In the genomic region with DNA sequence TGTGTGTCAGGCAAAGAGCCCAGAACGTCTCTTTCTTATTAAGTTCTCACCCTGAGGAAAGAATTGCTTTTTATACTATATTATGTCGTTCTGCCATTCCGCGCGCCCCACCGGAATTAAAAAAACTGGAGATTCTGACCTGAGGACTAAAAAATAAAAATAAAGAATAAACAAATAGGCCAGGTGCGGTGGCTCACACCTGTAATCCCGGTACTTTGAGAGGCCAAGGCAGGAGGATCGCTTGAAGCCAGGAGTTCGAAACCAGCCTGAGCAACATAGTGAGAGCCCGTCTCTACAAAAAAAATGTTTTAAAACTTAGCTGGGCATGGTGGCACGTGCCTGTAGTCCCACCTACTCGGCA, we compare ENCODE assay signal across 8 cellular contexts. TPM values are rescaled to one million over a fixed set of nuclear protein-coding genes. Genes with fewer than 3 reads are reported as not detected.
A peak's percentile ranks its signal among the peaks of the same experiment; 100 is the strongest.
DNase-seq lines count a peak whose midpoint lies in the region.

No MANE protein-coding gene starts in this region.

- no peak overlapping the region for H3K23ac ChIP-seq in mesenchymal stem cell (ENCODE audit: low read length in 2 of 2)

- H3K27me3 ChIP-seq in mesenchymal stem cell (ENCODE audit: control insufficient read depth in 1 of 2, insufficient read depth in 1 of 2, low read length in 2 of 2) (no peaks in the 10 kb centered on the region), thymus (ENCODE audit: control insufficient read depth, insufficient read depth) (no peaks in the 10 kb centered on the region)

- no peak for DNase-seq in activated T-cell treated with anti-CD3 and anti-CD28 coated beads, Interleukin-2, amount 50 U/mL, for 24 hours
- DNase-seq in activated T-cell treated with anti-CD3 and anti-CD28 coated beads for 4 hours (no peak), mesenchymal stem cell (no peak), mesenteric fat pad (ENCODE audit: low spot score) (no peak), retina (no peak)
- no peak for DNase-seq in activated effector memory CD4-positive, alpha-beta T cell treated with Interleukin-2 at 50 U/mL for 16 hours

- H3K27ac Mint-ChIP-seq in activated T-cell treated with anti-CD3 and anti-CD28 coated beads, Interleukin-2, amount 50 U/mL, for 24 hours, result peak overlapping the region; percentile 100

- no peaks in the 10 kb centered on the region for H3K9me3 ChIP-seq in mesenchymal stem cell (ENCODE audit: control insufficient read depth, low read length)
- H3K9me3 ChIP-seq in thymus (ENCODE audit: control insufficient read depth), result no peaks in the 10 kb centered on the region

- H2BK15ac ChIP-seq in mesenchymal stem cell (ENCODE audit: low read depth, poor library complexity, severe bottlenecking), result no peak overlapping the region

- no peak overlapping the region for H2BK5ac ChIP-seq in mesenchymal stem cell (ENCODE audit: low read depth, low read length, poor library complexity, severe bottlenecking)

- 97 to 99% (median 97%) methylated on average over 13 of the region's 13 CpGs for WGBS in adipose tissue, 3 donors
- WGBS in mesenchymal stem cell, result 97% methylated on average over 13 of the region's 13 CpGs
- 98% methylated on average over 13 of the region's 13 CpGs for WGBS in thymus

- no peak overlapping the region for H3K14ac ChIP-seq in mesenchymal stem cell (ENCODE audit: low read length in 2 of 2)

- H4K8ac ChIP-seq in mesenchymal stem cell (ENCODE audit: low read length), result no peak overlapping the region

- no peak overlapping the region for H3K4me2 ChIP-seq in mesenchymal stem cell (ENCODE audit: low read length, poor library complexity, severe bottlenecking)

- no peak overlapping the region for H2AFZ ChIP-seq in mesenchymal stem cell (ENCODE audit: low read depth, low read length)

- peak overlapping the region; percentile 78 for H3K4me3 Mint-ChIP-seq in activated T-cell treated with anti-CD3 and anti-CD28 coated beads, Interleukin-2, amount 50 U/mL, for 24 hours

- peak overlapping the region; percentile 94 for H3K9ac ChIP-seq in mesenchymal stem cell (ENCODE audit: low read length)

- H3K18ac ChIP-seq in mesenchymal stem cell (ENCODE audit: low read depth in 1 of 2, low read length in 2 of 2), result no peak overlapping the region

- H2AK5ac ChIP-seq in mesenchymal stem cell (ENCODE audit: low read length, severe bottlenecking), result no peak overlapping the region

- H3K4me1 Mint-ChIP-seq in activated T-cell treated with anti-CD3 and anti-CD28 coated beads, Interleukin-2, amount 50 U/mL, for 24 hours (ENCODE audit: low read depth), result peaks cover 6% of the 10 kb centered on the region

- H3K4ac ChIP-seq in mesenchymal stem cell (ENCODE audit: low read depth in 1 of 2, low read length in 2 of 2), result no peak overlapping the region

- H4K91ac ChIP-seq in mesenchymal stem cell (ENCODE audit: low read length), result no peak overlapping the region

- no peak overlapping the region for H2BK12ac ChIP-seq in mesenchymal stem cell (ENCODE audit: low read length in 2 of 2)

- H3K27me3 Mint-ChIP-seq in activated T-cell treated with anti-CD3 and anti-CD28 coated beads, Interleukin-2, amount 50 U/mL, for 24 hours, result no peaks in the 10 kb centered on the region

- H3K36me3 Mint-ChIP-seq in activated T-cell treated with anti-CD3 and anti-CD28 coated beads, Interleukin-2, amount 50 U/mL, for 24 hours (ENCODE audit: low read depth), result peaks cover 6% of the 10 kb centered on the region

- H2BK120ac ChIP-seq in mesenchymal stem cell (ENCODE audit: low read depth, low read length), result no peak overlapping the region

- H3K4me1 ChIP-seq in mesenchymal stem cell (ENCODE audit: control insufficient read depth, insufficient read depth, low read depth, low read length), result peaks cover 2% of the 10 kb centered on the region
- peaks cover 4% of the 10 kb centered on the region for H3K4me1 ChIP-seq in thymus (ENCODE audit: control insufficient read depth, insufficient read depth, low read length)

- peak overlapping the region; percentile 92 for H3K27ac ChIP-seq in adipose tissue (ENCODE audit: low read depth, low read length)
- H3K27ac ChIP-seq in mesenchymal stem cell (ENCODE audit: low read length, poor library complexity, severe bottlenecking), result peak overlapping the region; percentile 95
- H3K27ac ChIP-seq in thymus (ENCODE audit: low read depth), result peak overlapping the region; percentile 90

- H3K4me3 ChIP-seq in mesenchymal stem cell (ENCODE audit: insufficient read depth in 1 of 2, low read depth in 1 of 2, low read length in 2 of 2), result peak overlapping the region in 1 of 2 experiments; percentile 82
- peak overlapping the region; percentile 70 for H3K4me3 ChIP-seq in thymus (ENCODE audit: low read length)

- peaks cover 9% of the 10 kb centered on the region for H3K79me1 ChIP-seq in mesenchymal stem cell (replicated peaks; ENCODE audit: low read length, poor library complexity, severe bottlenecking)

- H3K36me3 ChIP-seq in mesenchymal stem cell (ENCODE audit: control insufficient read depth in 1 of 2, insufficient read depth in 2 of 2, low read depth in 1 of 2, low read length in 2 of 2) (no peaks in the 10 kb centered on the region), thymus (ENCODE audit: control insufficient read depth, insufficient read depth) (no peaks in the 10 kb centered on the region)

- no peaks in the 10 kb centered on the region for H3K9me3 Mint-ChIP-seq in activated T-cell treated with anti-CD3 and anti-CD28 coated beads, Interleukin-2, amount 50 U/mL, for 24 hours

RNA-seq across cellular contexts. Expression of a gene that starts 0.7 kb away (rescaled TPM):
- polyA plus RNA-seq in adipose tissue (10 to 100 TPM; 15.0 to 30.8 (median 15.7) TPM), thymus (37.5 TPM)
- polyA plus RNA-seq in mesenchymal stem cell (2013, experiment 1 of 2), result 16.5 TPM
- 16.2 TPM for polyA plus RNA-seq in mesenchymal stem cell (2013, experiment 2 of 2)
- total RNA-seq in mesenteric fat pad, result 9.8 TPM

RNA-seq across cellular contexts. Expression of a gene that starts 31.7 kb away (rescaled TPM):
- 100 to 1,000 TPM in 2 of 3 donors, 10 to 100 TPM in 1; 85.2 to 179 (median 111) TPM for polyA plus RNA-seq in adipose tissue
- polyA plus RNA-seq in mesenchymal stem cell (2013, experiment 1 of 2), result 293 TPM
- 300 TPM for polyA plus RNA-seq in mesenchymal stem cell (2013, experiment 2 of 2)
- 177 TPM for polyA plus RNA-seq in thymus
- 197 TPM for total RNA-seq in mesenteric fat pad

RNA-seq across cellular contexts. Expression of a gene that starts 45.0 kb away (rescaled TPM):
- polyA plus RNA-seq in adipose tissue (10 to 100 TPM in 2 of 3 donors, 1 to 10 TPM in 1; 5.9 to 21.4 (median 13.8) TPM), thymus (10.4 TPM)
- 2.0 TPM for polyA plus RNA-seq in mesenchymal stem cell (2013, experiment 1 of 2)
- 2.0 TPM for polyA plus RNA-seq in mesenchymal stem cell (2013, experiment 2 of 2)
- total RNA-seq in mesenteric fat pad, result 14.7 TPM
